Comparison of ENCODE assay signal across 8 cellular contexts in the genomic region with DNA sequence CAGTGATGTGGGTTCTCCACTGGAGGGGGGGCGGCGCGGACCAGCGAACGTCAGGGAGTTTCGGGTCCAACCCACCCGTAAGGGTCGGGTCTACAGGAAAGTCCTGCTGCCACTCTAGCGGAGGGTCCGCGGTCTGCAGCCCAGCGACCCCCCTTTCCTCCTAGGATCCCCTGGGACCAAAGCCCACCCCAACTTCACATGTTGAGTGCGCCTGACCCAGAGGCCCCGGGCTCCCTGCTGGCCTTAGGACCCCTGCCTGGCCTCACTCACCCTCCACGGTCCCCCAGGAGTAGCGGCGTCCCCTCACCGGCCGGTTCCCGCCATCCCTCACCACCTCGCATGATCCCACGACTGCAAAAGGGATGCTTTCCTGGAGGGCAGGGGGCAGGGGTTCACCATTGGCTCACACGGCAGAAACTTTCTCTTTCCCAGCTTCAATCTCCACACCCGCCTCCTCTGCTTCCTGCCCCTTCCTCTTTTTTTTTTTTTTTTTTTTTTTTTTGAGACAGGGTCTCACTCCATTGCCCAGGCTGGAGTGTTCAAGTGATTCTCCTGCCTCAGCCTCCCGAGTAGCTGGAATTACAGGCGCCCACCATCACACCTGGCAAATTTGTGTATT. TPM values are rescaled to one million over a fixed set of nuclear protein-coding genes. Genes with fewer than 3 reads are reported as not detected.
DNase-seq lines count a peak whose midpoint lies in the region; ATAC-seq and TF ChIP-seq lines count a peak whose summit lies in the region.

No MANE protein-coding gene starts in this region.

- peak overlapping the region; percentile 100 for H3K27ac Mint-ChIP-seq in glutamatergic neuron (ENCODE audit: unreplicated experiment)

- peak overlapping the region; percentile 87 for H3K9ac ChIP-seq in skeletal muscle satellite cell (ENCODE audit: low read depth, low read length)

- peak overlapping the region; percentile 100 for H3K4me2 ChIP-seq in skeletal muscle satellite cell (ENCODE audit: low read length)

- H3K36me3 ChIP-seq in H7 (replicated peaks; ENCODE audit: control insufficient read depth, insufficient read depth, low read length) (no peaks in the 10 kb centered on the region), WERI-Rb-1 (peaks cover 4% of the 10 kb centered on the region), skeletal muscle satellite cell (ENCODE audit: insufficient read depth, low read length) (no peaks in the 10 kb centered on the region)

- H3K4me3 ChIP-seq in H7 (ENCODE audit: insufficient read depth, low read depth, low read length) (peak overlapping the region; percentile 89), WERI-Rb-1 (ENCODE audit: low read depth, low read length) (peak overlapping the region; percentile 57), skeletal muscle satellite cell (ENCODE audit: low read length) (peak overlapping the region; percentile 92)

- H3K4me1 Mint-ChIP-seq in glutamatergic neuron (ENCODE audit: low read depth, unreplicated experiment), result peaks cover 8% of the 10 kb centered on the region

- peaks cover 17% of the 10 kb centered on the region for H3K4me1 ChIP-seq in skeletal muscle satellite cell (ENCODE audit: control insufficient read depth, insufficient read depth, low read length)

- H3K4me3 Mint-ChIP-seq in glutamatergic neuron (ENCODE audit: unreplicated experiment), result peak overlapping the region; percentile 97

- no peak for ATAC-seq in HG03280 (IDR thresholded peaks at IDR 0.05; ENCODE audit: unreplicated experiment)

- H3K27me3 ChIP-seq in H7 (ENCODE audit: control insufficient read depth, insufficient read depth, low read length) (no peaks in the 10 kb centered on the region), WERI-Rb-1 (ENCODE audit: insufficient read depth, low read depth, severe bottlenecking) (no peaks in the 10 kb centered on the region), skeletal muscle satellite cell (ENCODE audit: control insufficient read depth, insufficient read depth, low read length) (no peaks in the 10 kb centered on the region)

- peaks cover 9% of the 10 kb centered on the region for H3K9me3 Mint-ChIP-seq in glutamatergic neuron (ENCODE audit: unreplicated experiment)

- H3K27me3 Mint-ChIP-seq in glutamatergic neuron (ENCODE audit: unreplicated experiment), result peaks cover 19% of the 10 kb centered on the region

- no peaks in the 10 kb centered on the region for H3K9me3 ChIP-seq in WERI-Rb-1 (ENCODE audit: severe bottlenecking)
- no peaks in the 10 kb centered on the region for H3K9me3 ChIP-seq in skeletal muscle satellite cell (replicated peaks; ENCODE audit: low read length)

- H3K27ac ChIP-seq in WERI-Rb-1, result peak overlapping the region; percentile 98

- H3K36me3 Mint-ChIP-seq in glutamatergic neuron (ENCODE audit: unreplicated experiment), result peaks cover 4% of the 10 kb centered on the region

- TF ChIP-seq CTCF in WERI-Rb-1 (IDR thresholded peaks at IDR 0.05; ENCODE audit: low read depth, low read length) (no peak), glutamatergic neuron (IDR thresholded peaks at IDR 0.05; ENCODE audit: partially characterized antibody, unreplicated experiment) (no peak)

- DNase-seq in H7 (peak; percentile 61), WERI-Rb-1 (no peak), glutamatergic neuron (no peak), NCI-H187 treated with DMSO at 0.1 percent for 48 hours (lab: John Stamatoyannopoulos, UW) (no peak), RKO (ENCODE audit: low spot score) (no peak), GM19238 (ENCODE audit: insufficient read length, low spot score) (no peak)

RNA-seq across cellular contexts. Expression of gene SEPTIN1, which starts 3.1 kb away (rescaled TPM):
- total RNA-seq in H7 (2014; rRNA removed; shearing (Covaris generic)), result 0.18 and 0.80 TPM in 2 replicates
- total RNA-seq in glutamatergic neuron (ENCODE audit: unreplicated experiment), result 2.9 TPM
- total RNA-seq in skeletal muscle satellite cell (2012; rRNA removed), result not detected in 2 replicates

RNA-seq across cellular contexts. Expression of gene MYL11, which starts 4.7 kb away (rescaled TPM):
- total RNA-seq in H7 (2014; rRNA removed; shearing (Covaris generic)), result 3.4 TPM in 1 of 2 replicates, not detected in the other
- not detected for total RNA-seq in glutamatergic neuron (ENCODE audit: unreplicated experiment)
- total RNA-seq in skeletal muscle satellite cell (2012; rRNA removed), result 0.51 and 137 TPM in 2 replicates

RNA-seq across cellular contexts. Expression of gene TBC1D10B, which starts 9.0 kb away (rescaled TPM):
- total RNA-seq in H7 (2014; rRNA removed; shearing (Covaris generic)), result 35.8 and 38.4 TPM in 2 replicates
- total RNA-seq in glutamatergic neuron (ENCODE audit: unreplicated experiment), result 85.2 TPM
- total RNA-seq in skeletal muscle satellite cell (2012; rRNA removed), result 37.8 and 50.5 TPM in 2 replicates

RNA-seq across cellular contexts. Expression of gene ZNF48, which starts 15.9 kb away (rescaled TPM):
- 38.8 and 46.3 TPM in 2 replicates for total RNA-seq in H7 (2014; rRNA removed; shearing (Covaris generic))
- total RNA-seq in glutamatergic neuron (ENCODE audit: unreplicated experiment), result 74.7 TPM
- 4.6 and 7.0 TPM in 2 replicates for total RNA-seq in skeletal muscle satellite cell (2012; rRNA removed)

RNA-seq across cellular contexts. Expression of gene CD2BP2, which starts 24.2 kb away (rescaled TPM):
- 44.2 and 45.2 TPM in 2 replicates for total RNA-seq in H7 (2014; rRNA removed; shearing (Covaris generic))
- 77.8 TPM for total RNA-seq in glutamatergic neuron (ENCODE audit: unreplicated experiment)
- total RNA-seq in skeletal muscle satellite cell (2012; rRNA removed), result 19.9 and 24.8 TPM in 2 replicates
